ENCODE assay signal across 32 cellular contexts in genomic region chr1:218967254-218967653, GRCh38.
"Had no signal": no experiment of that assay in that cellular context is flagged by ENCODE, and none has a peak within 500 bp of the region (broad histone marks: within the 10 kb centered on the region; RNA-seq: fewer than 3 reads in every experiment).

No MANE protein-coding gene starts in this region.

- H3K27me3 ChIP-seq: ascending aorta, cardiac muscle cell had no signal

- FAIRE-seq: bronchial epithelial cell, TTC549 had no signal

- H3K9me3 ChIP-seq: ascending aorta had no signal

- H3K27ac ChIP-seq: ascending aorta, cardiac muscle cell, VCaP had no signal

- H3K4me1 ChIP-seq: ascending aorta had no signal

- ATAC-seq: activated CD8-positive, alpha-beta T cell treated with anti-CD3 and anti-CD28 coated beads for 36 hours; activated naive CD4-positive, alpha-beta T cell treated with anti-CD3 and anti-CD28 coated beads, Interleukin-2, amount 50 U/mL, for 72 hours; activated T-cell treated with anti-CD3 and anti-CD28 coated beads, Interleukin-2, amount 50 U/mL, for 4 hours; activated T-cell treated with anti-CD3 and anti-CD28 coated beads, Interleukin-2, amount 50 U/mL, for 72 hours; activated T-helper 17 cell treated with anti-CD3 and anti-CD28 coated beads, Interleukin-2, amount 50 U/mL, for 72 hours had no signal

- H3K36me3 ChIP-seq: ascending aorta, cardiac muscle cell had no signal

- H3K4me3 ChIP-seq: ascending aorta, cardiac muscle cell had no signal

- DNase-seq: activated B cell treated with CpG ODN at 0.5 μM for 24 hours; activated CD4-positive, alpha-beta memory T cell treated with anti-CD3 and anti-CD28 coated beads for 36 hours; activated CD4-positive, alpha-beta T cell treated with anti-CD3 and anti-CD28 coated beads for 4 hours; activated CD4-positive, alpha-beta T cell treated with anti-CD3 and anti-CD28 coated beads, Interleukin-2, amount 10 ng/mL, durations not matched to agents 24 days and 14 days; activated CD4-positive, alpha-beta T cell treated with anti-CD3 and anti-CD28 coated beads, Interleukin-2, amount 50 U/mL, for 1 hour; activated CD4-positive, alpha-beta T cell treated with anti-CD3 and anti-CD28 coated beads, Interleukin-2, amount 50 U/mL, for 4 hours; activated CD4-positive, CD25-positive, alpha-beta regulatory T cell treated with anti-CD3 and anti-CD28 coated beads, Interleukin-2, amount 50 U/mL, for 72 hours; activated CD8-positive, alpha-beta memory T cell treated with anti-CD3 and anti-CD28 coated beads, Interleukin-2, amount 50 U/mL, for 4 hours; activated CD8-positive, alpha-beta T cell treated with anti-CD3 and anti-CD28 coated beads for 36 hours; activated effector memory CD4-positive, alpha-beta T cell treated with anti-CD3 and anti-CD28 coated beads, Interleukin-2, amount 50 U/mL, for 16 hours; activated gamma-delta T cell treated with Interleukin-2 at 50 U/mL for 16 hours; activated naive CD4-positive, alpha-beta T cell; activated naive CD4-positive, alpha-beta T cell treated with anti-CD3 and anti-CD28 coated beads for 36 hours; activated naive CD4-positive, alpha-beta T cell treated with anti-CD3 and anti-CD28 coated beads, Interleukin-2, amount 50 U/mL, for 16 hours; activated naive CD8-positive, alpha-beta T cell treated with anti-CD3 and anti-CD28 coated beads for 36 hours; activated T-cell treated with anti-CD3 and anti-CD28 coated beads for 4 hours; activated T-cell treated with anti-CD3 and anti-CD28 coated beads, Interleukin-2, amount 50 U/mL, for 1 hour; activated T-cell treated with anti-CD3 and anti-CD28 coated beads, Interleukin-2, amount 50 U/mL, for 4 hours; activated T-cell treated with anti-CD3 and anti-CD28 coated beads, Interleukin-2, amount 50 U/mL, for 72 hours; amygdala; anterior cingulate cortex; caudate nucleus; cerebellar nuclear complex; T-helper 2 cell; T-helper 9 cell had no signal
